In the genomic region with DNA sequence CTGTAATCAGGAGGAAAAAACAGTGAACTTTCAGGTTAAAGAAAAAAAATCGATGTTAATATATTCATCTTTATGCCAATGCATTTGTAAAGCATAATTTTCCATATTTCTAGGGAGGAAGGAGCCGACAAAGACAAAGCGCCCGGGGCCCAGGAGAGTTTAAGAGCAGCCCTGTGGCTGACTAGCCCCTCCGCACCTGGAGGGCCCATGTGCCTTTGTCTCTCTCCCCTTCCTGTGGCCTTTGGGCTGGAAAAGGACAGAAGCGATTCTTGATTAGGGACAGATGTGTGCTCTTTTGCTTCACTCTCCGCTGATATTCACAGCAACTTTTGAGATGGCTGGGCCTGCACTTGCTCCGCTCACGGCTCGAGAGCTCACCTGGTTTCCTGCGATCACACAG, we compare ENCODE assay signal across 16 cellular contexts. TPM values are rescaled to one million over a fixed set of nuclear protein-coding genes. Genes with fewer than 3 reads are reported as not detected.
DNase-seq lines count a peak whose midpoint lies in the region; ATAC-seq, FAIRE-seq and TF ChIP-seq lines count a peak whose summit lies in the region.
"Had no signal": no experiment of that assay in that cellular context is flagged by ENCODE, and none has a peak within 500 bp of the region (broad histone marks: within the 10 kb centered on the region; RNA-seq: fewer than 3 reads in every experiment).

No MANE protein-coding gene starts in this region.

- no peak for TF ChIP-seq RAD21 in HepG2 (CRISPR knock-in tag; IDR thresholded peaks at IDR 0.05)

- TF ChIP-seq CTCF in coronary artery (IDR thresholded peaks at IDR 0.05) (no peak), glutamatergic neuron (IDR thresholded peaks at IDR 0.05; ENCODE audit: partially characterized antibody, unreplicated experiment) (no peak), type B pancreatic cell (conservative IDR thresholded peaks at IDR 0.05) (no peak), HepG2 (CRISPR knock-in tag; IDR thresholded peaks at IDR 0.05) (no peak)

- H3K27ac Mint-ChIP-seq in glutamatergic neuron (ENCODE audit: unreplicated experiment) = no peak overlapping the region
- peak overlapping the region; percentile 8 for H3K27ac Mint-ChIP-seq in type B pancreatic cell
- H3K27ac Mint-ChIP-seq in naive thymus-derived CD8-positive, alpha-beta T cell = no peak overlapping the region
- H3K27ac Mint-ChIP-seq: CD4-positive, alpha-beta memory T cell had no signal

- H3K4me2 ChIP-seq in HepG2 (ENCODE audit: low read depth, low read length) = no peak overlapping the region
- H3K4me2 ChIP-seq: BLaER1 had no signal

- CTCF ChIA-PET in HepG2 (lab: Yijun Ruan, JAX; ENCODE audit: low intra/inter-chr PET ratio, low total read pairs) = no interaction called here

- POLR2A ChIA-PET in naive thymus-derived CD8-positive, alpha-beta T cell (lab: Charles Lee) = no interaction called here
- POLR2A ChIA-PET in HepG2 (lab: Yijun Ruan, JAX) = no interaction called here

- peaks cover 27 to 60% of the 10 kb centered on the region in 2 experiments; a peak in 4 of 5 replicates for H3K36me3 ChIP-seq in HepG2 (replicated peaks in 1 of 2; ENCODE audit: control insufficient read depth in 1 of 2, insufficient read depth in 2 of 2, low read length in 2 of 2)
- H3K36me3 ChIP-seq: BLaER1 had no signal

- H3K27me3 ChIP-seq in HepG2 (ENCODE audit: control insufficient read depth in 1 of 2, insufficient read depth in 2 of 2, low read length in 2 of 2) = no peaks in the 10 kb centered on the region
- H3K27me3 ChIP-seq: BLaER1 had no signal

- FAIRE-seq in HepG2 (lab: Jason Lieb, UNC) = no peak
- FAIRE-seq: A204.1 had no signal

- peaks cover 4% of the 10 kb centered on the region for H3K36me3 Mint-ChIP-seq in glutamatergic neuron (ENCODE audit: unreplicated experiment)
- no peaks in the 10 kb centered on the region for H3K36me3 Mint-ChIP-seq in type B pancreatic cell
- H3K36me3 Mint-ChIP-seq in naive thymus-derived CD8-positive, alpha-beta T cell = no peaks in the 10 kb centered on the region
- H3K36me3 Mint-ChIP-seq: CD14-positive monocyte; CD4-positive, alpha-beta memory T cell had no signal

- in situ Hi-C loops in HepG2 (cut with HindIII; ENCODE audit: extremely low pct_ligation_motif_present, low pct_unique_long_range_greater_than_20kb) = no loop called here

- peaks cover 5% of the 10 kb centered on the region for H3K79me2 ChIP-seq in HepG2 (ENCODE audit: insufficient read depth, low read length)

- H3K4me3 Mint-ChIP-seq in glutamatergic neuron (ENCODE audit: unreplicated experiment) (peak overlapping the region; percentile 30), type B pancreatic cell (peak overlapping the region; percentile 36)
- no peak overlapping the region for H3K4me3 Mint-ChIP-seq in naive thymus-derived CD8-positive, alpha-beta T cell
- H3K4me3 Mint-ChIP-seq: CD14-positive monocyte; CD4-positive, alpha-beta memory T cell; H9 had no signal

- no peak for ATAC-seq in SK-N-SH treated with all-trans-retinoic acid at 6 μM for 48 hours
- ATAC-seq in naive thymus-derived CD8-positive, alpha-beta T cell = no peak
- ATAC-seq in HepG2 = no peak

- H3K9me3 ChIP-seq in HepG2 (ENCODE audit: low read length) = no peaks in the 10 kb centered on the region
- H3K9me3 ChIP-seq: BLaER1 had no signal

- DNase-seq in coronary artery (ENCODE audit: low spot score) (peak; percentile 40), glutamatergic neuron (no peak), type B pancreatic cell (ENCODE audit: extremely low spot score, unreplicated experiment) (no peak), foreskin melanocyte (no peak), HepG2 (ENCODE audit: low spot score) (no peak)
- DNase-seq in naive thymus-derived CD8-positive, alpha-beta T cell = no peak
- DNase-seq: CD4-positive, alpha-beta memory T cell; DMS153; DMS79 treated with DMSO at 0.1 percent for 48 hours; GF-D8; GOT3; H9 had no signal

- no peak overlapping the region for H3K9ac ChIP-seq in HepG2 (ENCODE audit: insufficient read depth, low read depth, low read length)
- H3K9ac ChIP-seq: BLaER1 had no signal

- H3K4me1 ChIP-seq in HepG2 (ENCODE audit: insufficient read depth, low read length) = no peaks in the 10 kb centered on the region
- H3K4me1 ChIP-seq: BLaER1 had no signal

- H3K27ac ChIP-seq in coronary artery = no peak overlapping the region
- no peak overlapping the region for H3K27ac ChIP-seq in HepG2 (ENCODE audit: extremely low read length, insufficient read depth, low read length)
- H3K27ac ChIP-seq: BLaER1 had no signal

- TF ChIP-seq EP300 in HepG2 (IDR thresholded peaks at IDR 0.05; ENCODE audit: low read depth in 2 of 2, low read length in 2 of 2) (no peak), HepG2 (CRISPR knock-in tag; IDR thresholded peaks at IDR 0.05; ENCODE audit: borderline replicate concordance) (no peak)

- TF ChIP-seq POLR2A in HepG2 (IDR thresholded peaks at IDR 0.05; ENCODE audit: insufficient read depth in 1 of 2, low read depth in 2 of 2, low read length in 2 of 2) = no peak

- no peak overlapping the region for H2AFZ ChIP-seq in HepG2 (ENCODE audit: low read length)

- 93% methylated on average over 11 of the region's 11 CpGs for WGBS in HepG2 (ENCODE audit: low lambda C conversion rate)

- H3K4me3 ChIP-seq in coronary artery (no peak overlapping the region), HepG2 (replicated peaks in 1 of 3; ENCODE audit: insufficient read depth in 1 of 3, low read depth in 2 of 3, low read length in 3 of 3) (no peak overlapping the region)
- H3K4me3 ChIP-seq: BLaER1 had no signal

- H3K27me3 Mint-ChIP-seq in glutamatergic neuron (ENCODE audit: unreplicated experiment) (peaks cover 4% of the 10 kb centered on the region), type B pancreatic cell (no peaks in the 10 kb centered on the region)
- H3K27me3 Mint-ChIP-seq in naive thymus-derived CD8-positive, alpha-beta T cell = peaks cover 0 to 9% (median 0%) of the 10 kb centered on the region in 5 donors

- no peaks in the 10 kb centered on the region for H4K20me1 ChIP-seq in HepG2 (ENCODE audit: insufficient read depth, low read length)
- H4K20me1 ChIP-seq: BLaER1 had no signal

- H3K9me3 Mint-ChIP-seq in glutamatergic neuron (ENCODE audit: unreplicated experiment) (peaks cover 2% of the 10 kb centered on the region), type B pancreatic cell (no peaks in the 10 kb centered on the region)
- no peaks in the 10 kb centered on the region for H3K9me3 Mint-ChIP-seq in naive thymus-derived CD8-positive, alpha-beta T cell
- H3K9me3 Mint-ChIP-seq: H9 had no signal

- no TSS peak for BruUV-seq in HepG2 (replicated peaks; lab: Mats Ljungman, UMichigan)

- H3K4me1 Mint-ChIP-seq in glutamatergic neuron (ENCODE audit: low read depth, unreplicated experiment) = peaks cover 33% of the 10 kb centered on the region
- peaks cover 13% of the 10 kb centered on the region for H3K4me1 Mint-ChIP-seq in type B pancreatic cell (ENCODE audit: unreplicated experiment)
- peaks cover 0 to 2% (median 0%) of the 10 kb centered on the region in 4 donors for H3K4me1 Mint-ChIP-seq in naive thymus-derived CD8-positive, alpha-beta T cell

- intact Hi-C loops in HepG2 (cut with micrococcal nuclease; ENCODE audit: unreplicated experiment) = no loop called here

TF ChIP-seq in SK-N-SH treated with all-trans-retinoic acid at 6 μM for 48 hours, 23 proteins besides CTCF, POLR2A, EP300 and RAD21 (continues in another document):
- peak; percentile 22; the same call in 1 of the 2 replicates for TF ChIP-seq TCF4 (CRISPR knock-in tag; IDR thresholded peaks at IDR 0.05; ENCODE audit: borderline replicate concordance)
- TF ChIP-seq SNAI2 (CRISPR knock-in tag; IDR thresholded peaks at IDR 0.05) = no peak
- no peak for TF ChIP-seq ZFP30 (CRISPR knock-in tag; IDR thresholded peaks at IDR 0.05)
- TF ChIP-seq PPARA (CRISPR knock-in tag; IDR thresholded peaks at IDR 0.05; ENCODE audit: borderline replicate concordance) = no peak
- TF ChIP-seq ISL1 (CRISPR knock-in tag; IDR thresholded peaks at IDR 0.05) = no peak

TF ChIP-seq in HepG2, 621 proteins besides CTCF, POLR2A, EP300 and RAD21:
- TF ChIP-seq NFKB2 (CRISPR knock-in tag; IDR thresholded peaks at IDR 0.05; ENCODE audit: borderline replicate concordance) (no peak), ZNF510 (CRISPR knock-in tag; IDR thresholded peaks at IDR 0.05; ENCODE audit: low read depth) (no peak), PITX1 (CRISPR knock-in tag; IDR thresholded peaks at IDR 0.05) (no peak)

RNA-seq across cellular contexts. Expression of gene DDC, which starts 23.1 kb away (rescaled TPM):
- total RNA-seq in glutamatergic neuron (ENCODE audit: unreplicated experiment) (3.8 TPM), type B pancreatic cell (ENCODE audit: low replicate concordance) (29.9 and 71.9 TPM in 2 replicates), HepG2 (2016; rRNA removed; fragmentation: Illumina TruSeq; extraction: Trizol) (93.3 and 126 TPM in 2 replicates)
- not detected for total RNA-seq in naive thymus-derived CD8-positive, alpha-beta T cell
- not detected for polyA plus RNA-seq in naive thymus-derived CD8-positive, alpha-beta T cell
- total RNA-seq in HepG2 (2016; cell fraction: cytosol; rRNA removed; fragmentation: Illumina TruSeq; extraction: Trizol; ENCODE audit: low read depth) = 23.4 and 29.3 TPM in 2 replicates
- total RNA-seq in HepG2 (2016; cell fraction: insoluble cytoplasmic fraction; rRNA removed; fragmentation: Illumina TruSeq; extraction: Trizol) = 98.6 and 126 TPM in 2 replicates
- 43.9 and 45.3 TPM in 2 replicates for total RNA-seq in HepG2 (2016; cell fraction: membrane; rRNA removed; fragmentation: Illumina TruSeq; extraction: Trizol)
- total RNA-seq in HepG2 (2016; cell fraction: nucleus; rRNA removed; fragmentation: Illumina TruSeq; extraction: Trizol) = 63.9 and 66.7 TPM in 2 replicates
- polyA plus RNA-seq in HepG2 (2011; rRNA removed) = 10.1 and 11.7 TPM in 2 replicates
- 10.8 and 11.7 TPM in 2 replicates for polyA plus RNA-seq in HepG2 (2011; cell fraction: cytosol; rRNA removed)
- polyA plus RNA-seq in HepG2 (2011; cell fraction: nucleus; rRNA removed) = 7.3 and 9.2 TPM in 2 replicates
- polyA plus RNA-seq in HepG2 (2012) = 25.0 and 51.6 TPM in 2 replicates
- polyA plus RNA-seq in HepG2 (2016; cell fraction: cytosol; fragmentation: Illumina TruSeq; extraction: Trizol; ENCODE audit: low read depth) = 17.2 and 21.3 TPM in 2 replicates
- 93.5 and 100 TPM in 2 replicates for polyA plus RNA-seq in HepG2 (2016; cell fraction: insoluble cytoplasmic fraction; fragmentation: Illumina TruSeq; extraction: Trizol; ENCODE audit: low read depth)
- polyA plus RNA-seq in HepG2 (2016; cell fraction: membrane; fragmentation: Illumina TruSeq; extraction: Trizol; ENCODE audit: low read depth) = 22.3 and 29.4 TPM in 2 replicates
- 62.4 and 68.1 TPM in 2 replicates for polyA plus RNA-seq in HepG2 (2016; cell fraction: nucleus; fragmentation: Illumina TruSeq; extraction: Trizol; ENCODE audit: insufficient read depth, low read depth)
- polyA minus RNA-seq in HepG2 (2011; rRNA and poly(A)+ RNA removed; ENCODE audit: low replicate concordance) = 14.2 TPM in 1 of 2 replicates, not detected in the other
- polyA minus RNA-seq in HepG2 (2011; cell fraction: cytosol; rRNA and poly(A)+ RNA removed) = 6.2 and 7.7 TPM in 2 replicates
- polyA minus RNA-seq in HepG2 (2011; cell fraction: nucleus; rRNA and poly(A)+ RNA removed) = 10.3 and 12.4 TPM in 2 replicates
- total RNA-seq: CD4-positive, alpha-beta memory T cell; H9 had no signal
- polyA plus RNA-seq: CD14-positive monocyte; CD4-positive, alpha-beta memory T cell had no signal

Comparison
In these comparisons a context has a peak if more than half of its experiments do, and no peak if none do; other contexts are left out.
1. H3K4me3 Mint-ChIP-seq: peak in glutamatergic neuron (single experiment) and type B pancreatic cell (single experiment); none in naive thymus-derived CD8-positive, alpha-beta T cell (0 of 10).